8 cellular contexts compared by ENCODE assay signal in the genomic region with DNA sequence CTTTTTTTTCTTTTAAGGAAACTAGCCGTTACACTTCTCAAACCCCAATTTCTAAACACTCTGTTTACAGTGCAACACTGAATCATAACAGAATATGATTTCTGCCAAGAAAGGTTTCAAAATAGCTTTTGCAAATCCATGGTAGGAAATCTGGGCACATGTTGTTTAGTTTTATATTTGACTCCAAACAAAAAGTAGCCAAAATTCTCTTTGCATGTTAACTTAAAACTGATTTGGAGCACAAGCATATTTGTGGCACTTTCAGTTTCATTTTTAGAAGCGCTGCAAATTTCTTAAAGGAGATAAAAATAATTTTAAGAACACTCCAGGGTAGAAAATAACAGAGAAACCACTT.
DNase-seq lines count a peak whose midpoint lies in the region; ATAC-seq and TF ChIP-seq lines count a peak whose summit lies in the region.

No MANE protein-coding gene starts in this region.

- H3K27ac ChIP-seq in DOHH2 (ENCODE audit: low read depth, low read length) (peak overlapping the region; percentile 70), adrenal gland (peak overlapping the region; percentile 53 to 96 (median 68)), left lung (peak overlapping the region; percentile 89 to 97), uterus (peak overlapping the region; percentile 92)

- no peaks in the 10 kb centered on the region for H3K9me2 ChIP-seq in DOHH2 (replicated peaks; ENCODE audit: control insufficient read depth, low read length)

- peaks cover 2% of the 10 kb centered on the region; the same call in 1 of the 2 replicates for H3K36me3 ChIP-seq in DOHH2 (ENCODE audit: control insufficient read depth, low read length)
- H3K36me3 ChIP-seq in adrenal gland (replicated peaks in 1 of 2), result no peaks in the 10 kb centered on the region
- H3K36me3 ChIP-seq in left lung, result peaks cover 0 to 4% of the 10 kb centered on the region in 2 donors
- no peaks in the 10 kb centered on the region for H3K36me3 ChIP-seq in uterus

- H3K4me3 ChIP-seq in DOHH2 (ENCODE audit: low read length) (peak overlapping the region; percentile 74), adrenal gland (peak overlapping the region in 2 of 4 donors; percentile 9 to 61), left lung (peak overlapping the region; percentile 11 to 48), uterus (peak overlapping the region; percentile 32 to 47)

- peaks cover 39% of the 10 kb centered on the region for H3K4me1 ChIP-seq in DOHH2 (ENCODE audit: control insufficient read depth, low read length)
- H3K4me1 ChIP-seq in adrenal gland (replicated peaks in 1 of 2), result peaks cover 0 to 15% of the 10 kb centered on the region in 2 donors
- H3K4me1 ChIP-seq in left lung, result peaks cover 19 to 36% of the 10 kb centered on the region in 2 donors
- H3K4me1 ChIP-seq in uterus, result no peaks in the 10 kb centered on the region

- H3F3A ChIP-seq in DOHH2 (ENCODE audit: control insufficient read depth, insufficient read depth), result peaks cover 5% of the 10 kb centered on the region; the same call in 1 of the 2 replicates

- TF ChIP-seq CTCF in DOHH2 (IDR thresholded peaks at IDR 0.05; ENCODE audit: low read depth, low read length, poor library complexity, severe bottlenecking) (no peak), adrenal gland (IDR thresholded peaks at IDR 0.05) (no peak), left lung (IDR thresholded peaks at IDR 0.05) (no peak), uterus (IDR thresholded peaks at IDR 0.05) (no peak)

- intact Hi-C loops in adrenal gland (cut with DNase I) (no loop called here), left lung (cut with DNase I) (no loop called here), uterus (cut with DNase I; ENCODE audit: low total_unique reads) (no loop called here)

- H3K9me3 ChIP-seq in DOHH2 (ENCODE audit: control insufficient read depth, insufficient read depth, low read length) (peaks cover 26% of the 10 kb centered on the region), adrenal gland (replicated peaks in 1 of 3) (peaks cover 0 to 13% (median 0%) of the 10 kb centered on the region in 3 donors), left lung (peaks cover 0 to under 1% of the 10 kb centered on the region in 2 donors), uterus (no peaks in the 10 kb centered on the region)

- WGBS in adrenal gland, 4 donors, result 4 to 7% (median 6%) methylated on average over 2 of the region's 2 CpGs

- no peaks in the 10 kb centered on the region for H4K20me1 ChIP-seq in DOHH2 (ENCODE audit: control insufficient read depth, insufficient read depth, low read depth, low read length)

- peak overlapping the region; percentile 86 for H3K4me2 ChIP-seq in DOHH2 (ENCODE audit: low read length)

- TF ChIP-seq POLR2A in adrenal gland (IDR thresholded peaks at IDR 0.05), result no peak
- no peak for TF ChIP-seq POLR2A in uterus (IDR thresholded peaks at IDR 0.05)

- ATAC-seq in HG02852 (IDR thresholded peaks at IDR 0.05; ENCODE audit: unreplicated experiment) (peak; percentile 16), left lung (no peak)

- DNase-seq in adrenal gland, result no peak
- no peak for DNase-seq in left lung
- no peak for DNase-seq in uterus
- DNase-seq in NCI-H2196 treated with DMSO at 0.1 percent for 48 hours (lab: John Stamatoyannopoulos, UW; ENCODE audit: unreplicated experiment), result no peak
- DNase-seq in NCI-H146 treated with DMSO at 0.1 percent for 48 hours (lab: John Stamatoyannopoulos, UW; ENCODE audit: unreplicated experiment), result no peak
- no peak for DNase-seq in NCI-H2081 treated with DMSO at 0.1 percent for 48 hours (lab: John Stamatoyannopoulos, UW)

- H3K79me2 ChIP-seq in DOHH2 (ENCODE audit: control insufficient read depth, low read length), result no peaks in the 10 kb centered on the region

- H3K27me3 ChIP-seq in DOHH2 (ENCODE audit: control insufficient read depth, low read length) (no peaks in the 10 kb centered on the region), adrenal gland (no peaks in the 10 kb centered on the region), left lung (no peaks in the 10 kb centered on the region), uterus (no peaks in the 10 kb centered on the region)
